Comparison of ENCODE assay signal across 18 cellular contexts in genomic region chr2:444937-445884, GRCh38.
DNase-seq lines count a peak whose midpoint lies in the region; ATAC-seq and TF ChIP-seq lines count a peak whose summit lies in the region.
"Had no signal": no experiment of that assay in that cellular context is flagged by ENCODE, and none has a peak within 500 bp of the region (broad histone marks: within the 10 kb centered on the region; RNA-seq: fewer than 3 reads in every experiment).

No MANE protein-coding gene starts in this region.

- no peaks in the 10 kb centered on the region for H3K9me3 Mint-ChIP-seq in activated CD4-positive, alpha-beta T cell treated with anti-CD3 and anti-CD28 coated beads for 36 hours (ENCODE audit: low read depth)
- no peaks in the 10 kb centered on the region for H3K9me3 Mint-ChIP-seq in activated T-cell treated with anti-CD3 and anti-CD28 coated beads, Interleukin-2, amount 50 U/mL, for 72 hours
- no peaks in the 10 kb centered on the region for H3K9me3 Mint-ChIP-seq in natural killer cell

- no peaks in the 10 kb centered on the region for H3K9me3 ChIP-seq in DOHH2 (ENCODE audit: control insufficient read depth, insufficient read depth, low read length)
- H3K9me3 ChIP-seq in left ventricle myocardium inferior (replicated peaks) = no peaks in the 10 kb centered on the region
- H3K9me3 ChIP-seq: gastrocnemius medialis, tibial nerve had no signal

- no peaks in the 10 kb centered on the region for H3K79me2 ChIP-seq in DOHH2 (ENCODE audit: control insufficient read depth, low read length)

- peak overlapping the region; percentile 66 for H3K4me2 ChIP-seq in DOHH2 (ENCODE audit: low read length)

- CTCF ChIA-PET in activated CD4-positive, alpha-beta T cell treated with anti-CD3 and anti-CD28 coated beads for 36 hours (lab: Charles Lee) = no interaction called here

- peaks cover 5% of the 10 kb centered on the region for H3K4me1 Mint-ChIP-seq in activated CD4-positive, alpha-beta T cell treated with anti-CD3 and anti-CD28 coated beads for 36 hours
- H3K4me1 Mint-ChIP-seq in activated T-cell treated with anti-CD3 and anti-CD28 coated beads, Interleukin-2, amount 50 U/mL, for 72 hours (ENCODE audit: low read depth) = peaks cover 13% of the 10 kb centered on the region
- H3K4me1 Mint-ChIP-seq in natural killer cell = peaks cover 11 to 24% of the 10 kb centered on the region in 2 donors

- H3K27me3 ChIP-seq in DOHH2 (ENCODE audit: control insufficient read depth, low read length) = no peaks in the 10 kb centered on the region
- peaks cover 77% of the 10 kb centered on the region for H3K27me3 ChIP-seq in left ventricle myocardium inferior (ENCODE audit: low read depth)
- H3K27me3 ChIP-seq: gastrocnemius medialis, tibial nerve had no signal

- H3K27ac ChIP-seq in DOHH2 (ENCODE audit: low read depth, low read length) (peak overlapping the region; percentile 78), left ventricle myocardium inferior (replicated peaks) (no peak overlapping the region)
- H3K27ac ChIP-seq: 22Rv1, gastrocnemius medialis, tibial nerve had no signal

- H3K27me3 Mint-ChIP-seq in activated CD4-positive, alpha-beta T cell treated with anti-CD3 and anti-CD28 coated beads for 36 hours = no peaks in the 10 kb centered on the region
- no peaks in the 10 kb centered on the region for H3K27me3 Mint-ChIP-seq in activated T-cell treated with anti-CD3 and anti-CD28 coated beads, Interleukin-2, amount 50 U/mL, for 72 hours (ENCODE audit: low read depth)
- peaks cover 0 to 3% of the 10 kb centered on the region in 2 donors for H3K27me3 Mint-ChIP-seq in natural killer cell (ENCODE audit: low read depth in 2 of 2)

- H3K9me2 ChIP-seq in DOHH2 (replicated peaks; ENCODE audit: control insufficient read depth, low read length) = no peaks in the 10 kb centered on the region

- peak; percentile 44 for ATAC-seq in activated CD4-positive, alpha-beta T cell treated with anti-CD3 and anti-CD28 coated beads for 36 hours
- ATAC-seq in activated T-cell treated with anti-CD3 and anti-CD28 coated beads, Interleukin-2, amount 50 U/mL, for 72 hours (replicated peaks in 1 of 2) = peak; percentile 32 to 65
- peak; percentile 53 to 79 (median 61) for ATAC-seq in natural killer cell
- ATAC-seq in HG02970 (IDR thresholded peaks at IDR 0.05; ENCODE audit: low FRiP score, unreplicated experiment) = no peak
- ATAC-seq: gastrocnemius medialis had no signal

- H3F3A ChIP-seq in DOHH2 (ENCODE audit: control insufficient read depth, insufficient read depth) = peaks cover 2% of the 10 kb centered on the region; the same call in 1 of the 2 replicates

- POLR2A ChIA-PET in activated CD4-positive, alpha-beta T cell treated with anti-CD3 and anti-CD28 coated beads for 36 hours (lab: Charles Lee) = no interaction called here

- H3K4me3 ChIP-seq in DOHH2 (ENCODE audit: low read length) (peak overlapping the region; percentile 58), left ventricle myocardium inferior (no peak overlapping the region)
- H3K4me3 ChIP-seq: gastrocnemius medialis, tibial nerve had no signal

- H3K4me1 ChIP-seq in DOHH2 (ENCODE audit: control insufficient read depth, low read length) (peaks cover 76% of the 10 kb centered on the region), left ventricle myocardium inferior (no peaks in the 10 kb centered on the region)
- H3K4me1 ChIP-seq: gastrocnemius medialis had no signal

- no peaks in the 10 kb centered on the region for H3K36me3 ChIP-seq in DOHH2 (ENCODE audit: control insufficient read depth, low read length)
- H3K36me3 ChIP-seq in left ventricle myocardium inferior = no peaks in the 10 kb centered on the region
- H3K36me3 ChIP-seq: gastrocnemius medialis, tibial nerve had no signal

- TF ChIP-seq CTCF in DOHH2 (IDR thresholded peaks at IDR 0.05; ENCODE audit: low read depth, low read length, poor library complexity, severe bottlenecking) (no peak), natural killer cell (IDR thresholded peaks at IDR 0.05) (no peak), left ventricle myocardium inferior (IDR thresholded peaks at IDR 0.05; ENCODE audit: borderline replicate concordance) (no peak)

- H3K36me3 Mint-ChIP-seq in activated CD4-positive, alpha-beta T cell treated with anti-CD3 and anti-CD28 coated beads for 36 hours (ENCODE audit: low read depth) = no peaks in the 10 kb centered on the region
- no peaks in the 10 kb centered on the region for H3K36me3 Mint-ChIP-seq in activated T-cell treated with anti-CD3 and anti-CD28 coated beads, Interleukin-2, amount 50 U/mL, for 72 hours (ENCODE audit: insufficient read depth in 2 of 2)
- H3K36me3 Mint-ChIP-seq in natural killer cell = no peaks in the 10 kb centered on the region

- intact Hi-C loops in activated CD4-positive, alpha-beta T cell treated with anti-CD3 and anti-CD28 coated beads for 36 hours (cut with DNase I, micrococcal nuclease) = no loop called here
- intact Hi-C loops in natural killer cell (cut with micrococcal nuclease) = no loop called here
- intact Hi-C loops in left ventricle myocardium inferior (cut with micrococcal nuclease) = no loop called here

- H3K4me3 Mint-ChIP-seq in activated CD4-positive, alpha-beta T cell treated with anti-CD3 and anti-CD28 coated beads for 36 hours = no peak overlapping the region
- peak overlapping the region in 1 of 2 donors; percentile 56 for H3K4me3 Mint-ChIP-seq in activated T-cell treated with anti-CD3 and anti-CD28 coated beads, Interleukin-2, amount 50 U/mL, for 72 hours
- H3K4me3 Mint-ChIP-seq in natural killer cell = peak overlapping the region; percentile 6

- no peak overlapping the region for H3K27ac Mint-ChIP-seq in activated CD4-positive, alpha-beta T cell treated with anti-CD3 and anti-CD28 coated beads for 36 hours
- no peak overlapping the region for H3K27ac Mint-ChIP-seq in activated T-cell treated with anti-CD3 and anti-CD28 coated beads, Interleukin-2, amount 50 U/mL, for 72 hours
- peak overlapping the region in 1 of 2 donors; percentile 16 for H3K27ac Mint-ChIP-seq in natural killer cell

- no peaks in the 10 kb centered on the region for H4K20me1 ChIP-seq in DOHH2 (ENCODE audit: control insufficient read depth, insufficient read depth, low read depth, low read length)

- DNase-seq in activated CD4-positive, alpha-beta T cell treated with anti-CD3 and anti-CD28 coated beads for 36 hours = peak; percentile 46
- no peak for DNase-seq in activated CD4-positive, alpha-beta T cell treated with anti-CD3 and anti-CD28 coated beads for 48 hours
- DNase-seq in activated T-cell treated with anti-CD3 and anti-CD28 coated beads, Interleukin-2, amount 50 U/mL, for 72 hours = no peak
- DNase-seq in natural killer cell (no peak), left ventricle myocardium inferior (no peak), retina (no peak)
- DNase-seq: C1 segment of cervical spinal cord, dermis blood vessel endothelial cell, erythroblast, gastrocnemius medialis, GOT3, IMR-90, NCI-H2029 treated with DMSO at 0.1 percent for 48 hours, NCI-H526 treated with DMSO at 0.1 percent for 48 hours had no signal
